In genomic region chr12:115149685-115150378, GRCh38 we compare ENCODE assay signal across 18 cellular contexts.
DNase-seq lines count a peak whose midpoint lies in the region; ATAC-seq and TF ChIP-seq lines count a peak whose summit lies in the region.
"Had no signal": no experiment of that assay in that cellular context is flagged by ENCODE, and none has a peak within 500 bp of the region (broad histone marks: within the 10 kb centered on the region; RNA-seq: fewer than 3 reads in every experiment).

No MANE protein-coding gene starts in this region.

- H3K27ac Mint-ChIP-seq in HFFc6, result peak overlapping the region; percentile 96
- H3K27ac Mint-ChIP-seq: activated CD8-positive, alpha-beta T cell treated with anti-CD3 and anti-CD28 coated beads for 36 hours; progenitor cell of endocrine pancreas; stimulated activated memory B cell treated with anti-CD40 and anti-IgM and Interleukin-4, amounts not matched to agents 10 μg/mL and 1 μg/mL and 100 μg/mL, for 72 hours had no signal

- ATAC-seq in HG02970 (IDR thresholded peaks at IDR 0.05; ENCODE audit: low FRiP score, unreplicated experiment) (no peak), GM21825 (IDR thresholded peaks at IDR 0.05; ENCODE audit: unreplicated experiment) (no peak)
- ATAC-seq: activated CD8-positive, alpha-beta T cell treated with anti-CD3 and anti-CD28 coated beads for 36 hours; esophagus mucosa; stimulated activated memory B cell treated with anti-CD40 and anti-IgM and Interleukin-4, amounts not matched to agents 10 μg/mL and 1 μg/mL and 100 μg/mL, for 72 hours had no signal

- H3K4me3 ChIP-seq in foreskin fibroblast (ENCODE audit: low read depth in 1 of 2, low read length in 2 of 2) (no peak overlapping the region), suprapubic skin (no peak overlapping the region), ascending aorta (no peak overlapping the region)
- H3K4me3 ChIP-seq: Peyer's patch had no signal

- H3K4me1 ChIP-seq in suprapubic skin (peaks cover 7% of the 10 kb centered on the region), ascending aorta (no peaks in the 10 kb centered on the region)
- H3K4me1 ChIP-seq: Peyer's patch had no signal

- no peak for TF ChIP-seq POLR2A in suprapubic skin (IDR thresholded peaks at IDR 0.05)

- peaks cover 41% of the 10 kb centered on the region for H3K4me1 Mint-ChIP-seq in HFFc6 (ENCODE audit: low read depth)
- H3K4me1 Mint-ChIP-seq: stimulated activated memory B cell treated with anti-CD40 and anti-IgM and Interleukin-4, amounts not matched to agents 10 μg/mL and 1 μg/mL and 100 μg/mL, for 72 hours had no signal

- peak overlapping the region; percentile 72 for H3K4me3 Mint-ChIP-seq in HFFc6
- H3K4me3 Mint-ChIP-seq: activated CD8-positive, alpha-beta T cell treated with anti-CD3 and anti-CD28 coated beads for 36 hours; stimulated activated memory B cell treated with anti-CD40 and anti-IgM and Interleukin-4, amounts not matched to agents 10 μg/mL and 1 μg/mL and 100 μg/mL, for 72 hours had no signal

- H3K27ac ChIP-seq in suprapubic skin, result no peak overlapping the region
- no peak overlapping the region for H3K27ac ChIP-seq in ascending aorta
- H3K27ac ChIP-seq: C4-2B had no signal

- peaks cover 12% of the 10 kb centered on the region; the same call in 1 of the 2 replicates for H3K9me3 Mint-ChIP-seq in HFFc6
- H3K9me3 Mint-ChIP-seq: activated CD8-positive, alpha-beta T cell treated with anti-CD3 and anti-CD28 coated beads for 36 hours had no signal

- H3K9me3 ChIP-seq in suprapubic skin, result no peaks in the 10 kb centered on the region
- no peaks in the 10 kb centered on the region for H3K9me3 ChIP-seq in ascending aorta
- H3K9me3 ChIP-seq: Peyer's patch had no signal

- H3K36me3 Mint-ChIP-seq in HFFc6 (ENCODE audit: low read depth), result peaks cover 15% of the 10 kb centered on the region; the same call in 1 of the 2 replicates
- H3K36me3 Mint-ChIP-seq: stimulated activated memory B cell treated with anti-CD40 and anti-IgM and Interleukin-4, amounts not matched to agents 10 μg/mL and 1 μg/mL and 100 μg/mL, for 72 hours had no signal

- no peak for TF ChIP-seq EP300 in suprapubic skin (IDR thresholded peaks at IDR 0.05)

- H3K27me3 Mint-ChIP-seq in HFFc6 (ENCODE audit: insufficient read depth), result no peaks in the 10 kb centered on the region
- H3K27me3 Mint-ChIP-seq: activated CD8-positive, alpha-beta T cell treated with anti-CD3 and anti-CD28 coated beads for 36 hours; stimulated activated memory B cell treated with anti-CD40 and anti-IgM and Interleukin-4, amounts not matched to agents 10 μg/mL and 1 μg/mL and 100 μg/mL, for 72 hours had no signal

- TF ChIP-seq CTCF in HFFc6 (IDR thresholded peaks at IDR 0.05) (no peak), foreskin fibroblast (IDR thresholded peaks at IDR 0.05; ENCODE audit: low read depth, low read length) (no peak), suprapubic skin (IDR thresholded peaks at IDR 0.05) (no peak), ascending aorta (IDR thresholded peaks at IDR 0.05) (no peak)

- peak; percentile 82 for DNase-seq in AG08396 (ENCODE audit: low spot score)
- peak; percentile 99 for DNase-seq in HFFc6
- peak; percentile 41 for DNase-seq in amniotic stem cell (lab: John Stamatoyannopoulos, UW)
- peak; percentile 89 to 93 for DNase-seq in foreskin fibroblast
- no peak for DNase-seq in suprapubic skin (ENCODE audit: low spot score in 2 of 2)
- no peak for DNase-seq in ascending aorta (ENCODE audit: low spot score in 2 of 2)
- DNase-seq: activated CD8-positive, alpha-beta T cell treated with anti-CD3 and anti-CD28 coated beads for 36 hours; activated gamma-delta T cell treated with Interleukin-2 at 50 U/mL for 16 hours; NCI-H446 treated with DMSO at 0.1 percent for 48 hours; Peyer's patch; stimulated activated CD4-positive, alpha-beta T cell treated with anti-CD3 and anti-CD28 coated beads, Interleukin-1b, Interleukin-23, amount 100 ng/mL, for 48 hours; T-helper 9 cell had no signal

- H3K36me3 ChIP-seq in suprapubic skin, result no peaks in the 10 kb centered on the region
- no peaks in the 10 kb centered on the region for H3K36me3 ChIP-seq in ascending aorta
- H3K36me3 ChIP-seq: Peyer's patch had no signal

- WGBS in suprapubic skin, result 81% methylated on average over 7 of the region's 7 CpGs

- intact Hi-C loops in ascending aorta (cut with DNase I), result no loop called here

- H3K27me3 ChIP-seq in suprapubic skin, result no peaks in the 10 kb centered on the region
- H3K27me3 ChIP-seq in ascending aorta, result no peaks in the 10 kb centered on the region
- H3K27me3 ChIP-seq: Peyer's patch had no signal

Comparison
In these comparisons a context has a peak if more than half of its experiments do, and no peak if none do; other contexts are left out.
1. DNase-seq: peak in AG08396 (single experiment), HFFc6 (single experiment), amniotic stem cell (single experiment) and foreskin fibroblast (2 of 2); none in suprapubic skin (0 of 2) and ascending aorta (0 of 2).